ENCODE assay signal across 19 cellular contexts in genomic region chr10:86667421-86668181, GRCh38. TPM values are rescaled to one million over a fixed set of nuclear protein-coding genes. Genes with fewer than 3 reads are reported as not detected.
DNase-seq lines count a peak whose midpoint lies in the region; ATAC-seq and TF ChIP-seq lines count a peak whose summit lies in the region.
"Had no signal": no experiment of that assay in that cellular context is flagged by ENCODE, and none has a peak within 500 bp of the region (broad histone marks: within the 10 kb centered on the region; RNA-seq: fewer than 3 reads in every experiment).

No MANE protein-coding gene starts in this region.

- no peak overlapping the region for H3K9ac ChIP-seq in rectal smooth muscle tissue (ENCODE audit: low read length)

- H3K4me2 ChIP-seq in hepatocyte = no peak overlapping the region

- H3K27me3 ChIP-seq in rectal smooth muscle tissue (ENCODE audit: control insufficient read depth, insufficient read depth, low read length) = no peaks in the 10 kb centered on the region
- H3K27me3 ChIP-seq in hepatocyte = no peaks in the 10 kb centered on the region
- H3K27me3 ChIP-seq: Peyer's patch had no signal

- H3K27ac ChIP-seq in rectal smooth muscle tissue (ENCODE audit: low read depth, low read length) (peak overlapping the region; percentile 94), hepatocyte (no peak overlapping the region)

- H3K36me3 ChIP-seq in rectal smooth muscle tissue (ENCODE audit: control insufficient read depth, insufficient read depth, low read length) = no peaks in the 10 kb centered on the region
- no peaks in the 10 kb centered on the region for H3K36me3 ChIP-seq in hepatocyte (replicated peaks; ENCODE audit: insufficient read depth, low read depth)
- H3K36me3 ChIP-seq: HAP-1, Peyer's patch had no signal

- H3K4me1 ChIP-seq in rectal smooth muscle tissue (ENCODE audit: control insufficient read depth, insufficient read depth, low read length) = peaks cover 29% of the 10 kb centered on the region
- H3K4me1 ChIP-seq in hepatocyte (ENCODE audit: insufficient read depth) = peaks cover 19% of the 10 kb centered on the region
- H3K4me1 ChIP-seq: HAP-1 had no signal

- no peak for TF ChIP-seq CTCF in hepatocyte (IDR thresholded peaks at IDR 0.05; ENCODE audit: poor library complexity)

- intact Hi-C loops in Right ventricle myocardium inferior (cut with DNase I) = no loop called here
- intact Hi-C loops in cardiac septum (cut with DNase I) = loop anchor here (1.0 kb wide), 1 partner anchor 17 kb away; no protein-coding TSS in a partner anchor
- intact Hi-C loops in left cardiac atrium (cut with DNase I) = no loop called here
- intact Hi-C loops in sciatic nerve (cut with DNase I) = no loop called here

- H3K9me2 ChIP-seq in hepatocyte (replicated peaks; ENCODE audit: insufficient read depth) = no peaks in the 10 kb centered on the region

- ATAC-seq in Right ventricle myocardium inferior (peak; percentile 23), left cardiac atrium (peak; percentile 0 to 7), HG03521 (IDR thresholded peaks at IDR 0.05; ENCODE audit: unreplicated experiment) (no peak), sciatic nerve (no peak)

- DNase-seq in Right ventricle myocardium inferior (ENCODE audit: missing footprints) (peak; percentile 84), cardiac septum (ENCODE audit: low spot score) (no peak), left cardiac atrium (no peak), hepatocyte (ENCODE audit: low spot score) (no peak), SHP77 treated with DMSO at 0.1 percent for 48 hours (lab: John Stamatoyannopoulos, UW) (no peak), sciatic nerve (ENCODE audit: low spot score) (no peak)
- DNase-seq: activated B cell treated with CpG ODN at 0.5 μM for 24 hours; activated effector memory CD4-positive, alpha-beta T cell treated with anti-CD3 and anti-CD28 coated beads, Interleukin-2, amount 50 U/mL, for 16 hours; CD4-positive, CD25-positive, alpha-beta regulatory T cell; MM.1S; NCI-H2081 treated with DMSO at 0.1 percent for 48 hours; Peyer's patch had no signal

- H2AFZ ChIP-seq in hepatocyte = no peak overlapping the region

- 74% methylated on average over 10 of the region's 10 CpGs for WGBS in hepatocyte (ENCODE audit: low lambda C conversion rate, missing lambda C conversion rate)

- no peaks in the 10 kb centered on the region for H4K20me1 ChIP-seq in hepatocyte (ENCODE audit: insufficient read depth, poor library complexity, severe bottlenecking)

- H3K9me3 ChIP-seq in hepatocyte (ENCODE audit: low read depth) = no peaks in the 10 kb centered on the region
- H3K9me3 ChIP-seq: HAP-1, Peyer's patch had no signal

- no peaks in the 10 kb centered on the region for H3K79me2 ChIP-seq in hepatocyte

- H3K4me3 ChIP-seq in rectal smooth muscle tissue (ENCODE audit: low read length) (peak overlapping the region; percentile 68), hepatocyte (no peak overlapping the region)
- H3K4me3 ChIP-seq: HAP-1 had no signal

RNA-seq across cellular contexts. Expression of gene LDB3, which starts 0.7 kb away (rescaled TPM):
- 1,478 TPM for total RNA-seq in Right ventricle myocardium inferior
- total RNA-seq in cardiac septum = 1,178 TPM
- 100 to 1,000 TPM; 585 to 779 TPM for total RNA-seq in left cardiac atrium
- total RNA-seq in hepatocyte = 0.12 TPM in 1 of 2 replicates, not detected in the other
- polyA plus RNA-seq in hepatocyte = 0.31 and 0.43 TPM in 2 replicates
- 4.9 TPM for total RNA-seq in sciatic nerve
- total RNA-seq: activated B cell treated with CpG ODN at 0.5 μM for 24 hours; CD4-positive, CD25-positive, alpha-beta regulatory T cell; pulmonary artery endothelial cell; T-helper 1 cell treated with Interleukin-12 subunit alpha and Interleukin-12 subunit beta and Interleukin-4 antibody, amounts not matched to agents 30 ng/mL and 1 ng/mL, for 36 hours had no signal
- polyA plus RNA-seq: CD4-positive, CD25-positive, alpha-beta regulatory T cell had no signal

RNA-seq across cellular contexts. Expression of gene OPN4, which starts 13.3 kb away (rescaled TPM):
- 0.41 TPM for total RNA-seq in Right ventricle myocardium inferior
- not detected for total RNA-seq in cardiac septum
- under 1 TPM; 0.12 to 0.18 TPM for total RNA-seq in left cardiac atrium
- total RNA-seq in hepatocyte = not detected in 2 replicates
- polyA plus RNA-seq in hepatocyte = not detected in 2 replicates
- total RNA-seq in sciatic nerve = 0.18 TPM
- total RNA-seq: activated B cell treated with CpG ODN at 0.5 μM for 24 hours; activated CD8-positive, alpha-beta memory T cell treated with anti-CD3 and anti-CD28 coated beads for 36 hours; CD4-positive, CD25-positive, alpha-beta regulatory T cell; fibroblast of lung; Peyer's patch; pulmonary artery endothelial cell; T-helper 1 cell treated with Interleukin-12 subunit alpha and Interleukin-12 subunit beta and Interleukin-4 antibody, amounts not matched to agents 30 ng/mL and 1 ng/mL, for 36 hours had no signal
- polyA plus RNA-seq: CD4-positive, CD25-positive, alpha-beta regulatory T cell; fibroblast of lung had no signal

Comparison
In these comparisons a context has a peak if more than half of its experiments do, and no peak if none do; other contexts are left out.
1. ATAC-seq: peak in Right ventricle myocardium inferior (single experiment) and left cardiac atrium (2 of 2); none in HG03521 (single experiment) and sciatic nerve (single experiment).
2. RNA of gene LDB3, which starts 0.7 kb away (total RNA-seq): 1,478 TPM in Right ventricle myocardium inferior (single experiment), 1,178 TPM in cardiac septum (single experiment) and 585 to 779 TPM in left cardiac atrium; 4.9 TPM in sciatic nerve (single experiment) and 0.12 TPM in hepatocyte; every median in the first group is over 100 times any median in the second.